Comparison of ENCODE assay signal across 8 cellular contexts in the genomic region with DNA sequence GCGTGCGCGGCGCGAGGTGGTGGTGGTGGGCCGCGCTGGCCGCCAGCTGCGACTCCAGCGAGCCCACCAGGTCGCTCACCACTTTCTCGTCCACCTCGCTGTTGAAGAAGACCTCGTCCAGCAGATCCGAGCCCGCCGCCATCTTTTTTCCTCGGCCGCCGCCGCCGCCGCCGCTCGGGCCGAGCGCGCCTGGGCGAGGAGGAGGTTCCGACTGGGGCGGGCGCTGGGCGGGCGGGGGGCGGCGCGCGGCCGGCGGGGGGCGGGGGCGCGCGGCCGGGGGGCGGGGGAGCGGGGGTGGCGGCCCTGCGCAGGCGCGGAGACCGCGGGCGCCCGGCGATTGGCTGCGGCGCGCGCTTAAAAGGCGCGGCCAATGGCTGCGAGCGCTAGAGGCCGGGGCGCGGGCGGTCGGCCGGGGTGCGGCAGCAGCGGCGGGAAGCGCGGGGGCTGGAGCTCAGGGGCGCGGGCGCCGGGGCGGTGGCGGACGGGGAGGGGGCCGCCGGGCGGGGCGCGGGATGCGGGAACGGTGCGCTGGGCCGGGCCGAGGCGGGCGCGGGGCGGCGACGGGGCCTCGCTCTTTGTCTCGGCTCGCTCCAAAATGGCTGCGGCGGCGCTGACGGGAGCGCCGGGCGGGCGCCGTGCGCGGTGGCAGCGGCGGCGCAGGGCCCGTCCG. TPM values are rescaled to one million over a fixed set of nuclear protein-coding genes. Genes with fewer than 3 reads are reported as not detected.
DNase-seq lines count a peak whose midpoint lies in the region; ATAC-seq and TF ChIP-seq lines count a peak whose summit lies in the region.

A gene with protein sequence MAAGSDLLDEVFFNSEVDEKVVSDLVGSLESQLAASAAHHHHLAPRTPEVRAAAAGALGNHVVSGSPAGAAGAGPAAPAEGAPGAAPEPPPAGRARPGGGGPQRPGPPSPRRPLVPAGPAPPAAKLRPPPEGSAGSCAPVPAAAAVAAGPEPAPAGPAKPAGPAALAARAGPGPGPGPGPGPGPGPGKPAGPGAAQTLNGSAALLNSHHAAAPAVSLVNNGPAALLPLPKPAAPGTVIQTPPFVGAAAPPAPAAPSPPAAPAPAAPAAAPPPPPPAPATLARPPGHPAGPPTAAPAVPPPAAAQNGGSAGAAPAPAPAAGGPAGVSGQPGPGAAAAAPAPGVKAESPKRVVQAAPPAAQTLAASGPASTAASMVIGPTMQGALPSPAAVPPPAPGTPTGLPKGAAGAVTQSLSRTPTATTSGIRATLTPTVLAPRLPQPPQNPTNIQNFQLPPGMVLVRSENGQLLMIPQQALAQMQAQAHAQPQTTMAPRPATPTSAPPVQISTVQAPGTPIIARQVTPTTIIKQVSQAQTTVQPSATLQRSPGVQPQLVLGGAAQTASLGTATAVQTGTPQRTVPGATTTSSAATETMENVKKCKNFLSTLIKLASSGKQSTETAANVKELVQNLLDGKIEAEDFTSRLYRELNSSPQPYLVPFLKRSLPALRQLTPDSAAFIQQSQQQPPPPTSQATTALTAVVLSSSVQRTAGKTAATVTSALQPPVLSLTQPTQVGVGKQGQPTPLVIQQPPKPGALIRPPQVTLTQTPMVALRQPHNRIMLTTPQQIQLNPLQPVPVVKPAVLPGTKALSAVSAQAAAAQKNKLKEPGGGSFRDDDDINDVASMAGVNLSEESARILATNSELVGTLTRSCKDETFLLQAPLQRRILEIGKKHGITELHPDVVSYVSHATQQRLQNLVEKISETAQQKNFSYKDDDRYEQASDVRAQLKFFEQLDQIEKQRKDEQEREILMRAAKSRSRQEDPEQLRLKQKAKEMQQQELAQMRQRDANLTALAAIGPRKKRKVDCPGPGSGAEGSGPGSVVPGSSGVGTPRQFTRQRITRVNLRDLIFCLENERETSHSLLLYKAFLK (minus strand): TSS at position 213 of the 670 bp plus-strand sequence. CDS start 71 bp downstream, at position 142.

- H3K9ac ChIP-seq in Loucy (ENCODE audit: low read depth, low read length, poor library complexity, severe bottlenecking): peak within 1 kb of the TSS; percentile 88

- ATAC-seq in thoracic aorta (ENCODE audit: insufficient number of reproducible peaks, low FRiP score, low read depth): peak; percentile 75

- H3K4me1 Mint-ChIP-seq in activated naive CD4-positive, alpha-beta T cell treated with anti-CD3 and anti-CD28 coated beads, Interleukin-2, amount 50 U/mL, for 24 hours: peaks cover 51% of the 10 kb centered on the region
- H3K4me1 Mint-ChIP-seq in glutamatergic neuron (ENCODE audit: low read depth, unreplicated experiment): peaks cover 22% of the 10 kb centered on the region
- peaks cover 32% of the 10 kb centered on the region for H3K4me1 Mint-ChIP-seq in osteocyte (ENCODE audit: unreplicated experiment)

- H3K36me3 Mint-ChIP-seq in activated naive CD4-positive, alpha-beta T cell treated with anti-CD3 and anti-CD28 coated beads, Interleukin-2, amount 50 U/mL, for 24 hours: no peaks in the 10 kb centered on the region
- no peaks in the 10 kb centered on the region for H3K36me3 Mint-ChIP-seq in glutamatergic neuron (ENCODE audit: unreplicated experiment)
- no peaks in the 10 kb centered on the region for H3K36me3 Mint-ChIP-seq in osteocyte (ENCODE audit: unreplicated experiment)

- H3K4me1 ChIP-seq in Loucy (ENCODE audit: insufficient read depth, low read length, poor library complexity, severe bottlenecking): peaks cover 53% of the 10 kb centered on the region
- peaks cover 21 to 36% of the 10 kb centered on the region in 2 donors for H3K4me1 ChIP-seq in thoracic aorta (ENCODE audit: control insufficient read depth in 1 of 2, low read depth in 2 of 2)

- no peaks in the 10 kb centered on the region for H3K9me3 Mint-ChIP-seq in activated naive CD4-positive, alpha-beta T cell treated with anti-CD3 and anti-CD28 coated beads, Interleukin-2, amount 50 U/mL, for 24 hours
- H3K9me3 Mint-ChIP-seq in glutamatergic neuron (ENCODE audit: unreplicated experiment): peaks cover 17% of the 10 kb centered on the region
- no peaks in the 10 kb centered on the region for H3K9me3 Mint-ChIP-seq in osteocyte (ENCODE audit: unreplicated experiment)

- H3K27me3 Mint-ChIP-seq in activated naive CD4-positive, alpha-beta T cell treated with anti-CD3 and anti-CD28 coated beads, Interleukin-2, amount 50 U/mL, for 24 hours: no peaks in the 10 kb centered on the region
- H3K27me3 Mint-ChIP-seq in glutamatergic neuron (ENCODE audit: unreplicated experiment): peaks cover 6% of the 10 kb centered on the region
- H3K27me3 Mint-ChIP-seq in osteocyte (ENCODE audit: unreplicated experiment): peaks cover 3% of the 10 kb centered on the region

- H3F3A ChIP-seq in Loucy (ENCODE audit: low read depth): peaks cover 4% of the 10 kb centered on the region; the same call in 1 of the 2 replicates

- H3K9me3 ChIP-seq in Loucy (ENCODE audit: insufficient read depth, low read depth, low read length): no peaks in the 10 kb centered on the region
- H3K9me3 ChIP-seq in thoracic aorta: no peaks in the 10 kb centered on the region

- DNase-seq in ELR (ENCODE audit: low read depth) (peak; percentile 82), H4 (ENCODE audit: low spot score) (peak; percentile 39), SKM-1 (lab: John Stamatoyannopoulos, UW; ENCODE audit: unreplicated experiment) (peak; percentile 41), glutamatergic neuron (peak; percentile 79), osteocyte (ENCODE audit: extremely low spot score, unreplicated experiment) (peak; percentile 93), thoracic aorta (ENCODE audit: low spot score) (no peak)

- peaks cover 52% of the 10 kb centered on the region for H3K79me2 ChIP-seq in Loucy (ENCODE audit: insufficient read depth, low read length)

- peak within 1 kb of the TSS; percentile 83 for H3K4me3 ChIP-seq in Loucy (ENCODE audit: low read length, poor library complexity, severe bottlenecking)
- peak within 1 kb of the TSS; percentile 81 for H3K4me3 ChIP-seq in thoracic aorta

- H3K27ac Mint-ChIP-seq in activated naive CD4-positive, alpha-beta T cell treated with anti-CD3 and anti-CD28 coated beads, Interleukin-2, amount 50 U/mL, for 24 hours: peak within 1 kb of the TSS; percentile 95
- H3K27ac Mint-ChIP-seq in glutamatergic neuron (ENCODE audit: unreplicated experiment): peak within 1 kb of the TSS; percentile 93
- H3K27ac Mint-ChIP-seq in osteocyte (ENCODE audit: unreplicated experiment): peak within 1 kb of the TSS; percentile 94

- TF ChIP-seq CTCF in Loucy (conservative IDR thresholded peaks at IDR 0.05; ENCODE audit: low read length): no peak
- TF ChIP-seq CTCF in glutamatergic neuron (IDR thresholded peaks at IDR 0.05; ENCODE audit: partially characterized antibody, unreplicated experiment): no peak
- no peak for TF ChIP-seq CTCF in osteocyte (IDR thresholded peaks at IDR 0.05)
- no peak for TF ChIP-seq CTCF in thoracic aorta (IDR thresholded peaks at IDR 0.05)

- H3K4me2 ChIP-seq in Loucy (ENCODE audit: low read depth, low read length, poor library complexity, severe bottlenecking): peak within 1 kb of the TSS; percentile 95

- peak within 1 kb of the TSS; percentile 64 for H2AFZ ChIP-seq in Loucy (ENCODE audit: low read length)

- H3K27me3 ChIP-seq in Loucy (ENCODE audit: insufficient read depth, low read length, poor library complexity, severe bottlenecking) (no peaks in the 10 kb centered on the region), thoracic aorta (replicated peaks; ENCODE audit: insufficient read depth) (no peaks in the 10 kb centered on the region)

- H3K36me3 ChIP-seq in Loucy (ENCODE audit: insufficient read depth, low read length) (no peaks in the 10 kb centered on the region), thoracic aorta (no peaks in the 10 kb centered on the region)

- peaks cover 36% of the 10 kb centered on the region for H4K20me1 ChIP-seq in Loucy (ENCODE audit: insufficient read depth, low read length, poor library complexity, severe bottlenecking)

- H3K9me2 ChIP-seq in Loucy (replicated peaks; ENCODE audit: low read depth, low read length): no peaks in the 10 kb centered on the region

- H3K4me3 Mint-ChIP-seq in activated naive CD4-positive, alpha-beta T cell treated with anti-CD3 and anti-CD28 coated beads, Interleukin-2, amount 50 U/mL, for 24 hours: peak within 1 kb of the TSS; percentile 89
- H3K4me3 Mint-ChIP-seq in glutamatergic neuron (ENCODE audit: unreplicated experiment) (peak within 1 kb of the TSS; percentile 92), osteocyte (ENCODE audit: unreplicated experiment) (peak within 1 kb of the TSS; percentile 83)

- H3K27ac ChIP-seq in thoracic aorta: peak within 1 kb of the TSS; percentile 83 to 91

RNA-seq across cellular contexts. Expression of the gene that starts here (rescaled TPM):
- total RNA-seq in H4 (2014; rRNA removed; shearing (Covaris generic)): 2.0 and 4.9 TPM in 2 replicates
- total RNA-seq in glutamatergic neuron (ENCODE audit: unreplicated experiment): 20.0 TPM
- 17.3 and 22.8 TPM in 2 replicates for total RNA-seq in osteocyte
- total RNA-seq in thoracic aorta: 10 to 100 TPM; 10.4 to 11.0 TPM
